1 cellular context compared by ENCODE assay signal in genomic region chr3:192905980-192906678, GRCh38.
TF ChIP-seq lines count a peak whose summit lies in the region.

No MANE protein-coding gene starts in this region.

TF ChIP-seq in SK-N-SH, 30 proteins besides CTCF, POLR2A, EP300 and RAD21 (continued from another document):
- TF ChIP-seq TCF12 (IDR thresholded peaks at IDR 0.05): peak; percentile 83
- TF ChIP-seq TEAD4 (IDR thresholded peaks at IDR 0.05; ENCODE audit: borderline replicate concordance, insufficient read depth): 0 out of 2 replicates have a peak, but pooled peaks have one; percentile 38
- TF ChIP-seq USF1 (IDR thresholded peaks at IDR 0.05; ENCODE audit: borderline replicate concordance, low read depth): peak; percentile 38; the same call in 1 of the 2 replicates
- no peak; the same call in 1 of the 2 replicates for TF ChIP-seq GATA2 (CRISPR knock-in tag; IDR thresholded peaks at IDR 0.05)
- no peak for TF ChIP-seq SMC3 (IDR thresholded peaks at IDR 0.05; ENCODE audit: low read depth, low read length)
- peak; percentile 12 for TF ChIP-seq CHD2 (IDR thresholded peaks at IDR 0.05; ENCODE audit: low read length, partially characterized antibody)
- TF ChIP-seq FOXM1 (IDR thresholded peaks at IDR 0.05; ENCODE audit: low read depth): peak; percentile 62; the same call in 1 of the 2 replicates
- TF ChIP-seq MAX (IDR thresholded peaks at IDR 0.05; ENCODE audit: low read depth): peak; percentile 34; the same call in 1 of the 2 replicates
